Comparison of ENCODE assay signal across 12 cellular contexts in the genomic region with DNA sequence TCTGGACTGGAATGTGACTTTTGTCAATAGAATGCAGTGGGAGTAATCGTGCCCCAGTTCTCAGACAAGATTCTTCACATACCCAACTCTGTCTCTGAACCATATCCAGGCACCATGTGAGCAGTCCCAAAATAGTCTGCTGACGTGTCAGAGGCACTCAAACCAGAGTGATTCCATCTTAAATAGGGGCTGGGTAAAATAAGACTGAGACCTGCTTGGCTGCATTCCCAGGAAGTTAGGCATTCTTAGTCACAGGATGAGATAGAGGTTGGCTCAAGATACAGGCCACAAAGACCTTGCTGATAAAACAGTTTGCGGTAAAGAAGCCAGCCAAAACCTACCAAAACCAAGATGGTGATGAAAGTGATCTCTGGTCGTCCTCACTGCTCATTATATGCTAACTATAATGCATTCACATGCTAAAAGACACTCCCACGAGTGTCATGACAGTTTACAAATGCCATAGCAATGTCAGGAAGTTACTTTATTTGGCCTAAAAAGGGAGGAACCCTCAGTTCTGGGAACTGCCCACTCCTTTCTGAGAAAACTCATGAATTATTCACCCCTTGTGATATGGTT. TPM values are rescaled to one million over a fixed set of nuclear protein-coding genes. Genes with fewer than 3 reads are reported as not detected.
DNase-seq lines count a peak whose midpoint lies in the region; TF ChIP-seq lines count a peak whose summit lies in the region.
"Had no signal": no experiment of that assay in that cellular context is flagged by ENCODE, and none has a peak within 500 bp of the region (broad histone marks: within the 10 kb centered on the region; RNA-seq: fewer than 3 reads in every experiment).

No MANE protein-coding gene starts in this region.

- 78 to 85% methylated on average over 3 to 5 of the region's 5 CpGs for WGBS in endodermal cell (ENCODE audit: insufficient coverage in 1 of 2, insufficient read length in 1 of 2), 2 experiments
- no CpG with 5 or more reads among the region's 5 CpGs for WGBS in mesendoderm (ENCODE audit: extremely low coverage, insufficient coverage, low lambda C conversion rate)
- 24 to 40% (median 36%) methylated on average over 5 of the region's 5 CpGs for WGBS in stomach, 5 donors

- no peaks in the 10 kb centered on the region for H3K27me3 ChIP-seq in BE2C
- no peaks in the 10 kb centered on the region for H3K27me3 ChIP-seq in endodermal cell (ENCODE audit: control insufficient read depth, insufficient read depth, low read length, poor library complexity, severe bottlenecking)
- H3K27me3 ChIP-seq in mesendoderm (ENCODE audit: insufficient read depth, low read length, poor library complexity), result no peaks in the 10 kb centered on the region
- H3K27me3 ChIP-seq in stomach, result no peaks in the 10 kb centered on the region
- H3K27me3 ChIP-seq: pancreas had no signal

- no peak overlapping the region for H3K4ac ChIP-seq in mesendoderm (ENCODE audit: low read depth, low read length)

- no peak overlapping the region for H3K4me2 ChIP-seq in mesendoderm (ENCODE audit: low read length)

- H3K36me3 ChIP-seq in BE2C (no peaks in the 10 kb centered on the region), endodermal cell (ENCODE audit: control insufficient read depth, insufficient read depth, low read length) (no peaks in the 10 kb centered on the region), mesendoderm (ENCODE audit: control insufficient read depth, insufficient read depth, low read length) (no peaks in the 10 kb centered on the region), stomach (no peaks in the 10 kb centered on the region)
- H3K36me3 ChIP-seq: pancreas had no signal

- H3K18ac ChIP-seq in mesendoderm (ENCODE audit: low read length), result peak overlapping the region; percentile 39

- no peaks in the 10 kb centered on the region for H3K79me2 ChIP-seq in mesendoderm (ENCODE audit: control insufficient read depth, insufficient read depth, low read length)

- H3K36me3 Mint-ChIP-seq in endodermal cell (ENCODE audit: low read depth), result no peaks in the 10 kb centered on the region
- H3K36me3 Mint-ChIP-seq: activated CD8-positive, alpha-beta memory T cell treated with anti-CD3 and anti-CD28 coated beads, Interleukin-2, amount 10 ng/mL, durations not matched to agents 7 days and 5 days had no signal

- H3K4me1 Mint-ChIP-seq in endodermal cell, result peaks cover 34% of the 10 kb centered on the region
- H3K4me1 Mint-ChIP-seq: activated CD8-positive, alpha-beta memory T cell treated with anti-CD3 and anti-CD28 coated beads, Interleukin-2, amount 10 ng/mL, durations not matched to agents 7 days and 5 days had no signal

- no peak overlapping the region for H4K5ac ChIP-seq in mesendoderm (ENCODE audit: low read length)

- intact Hi-C loops in head of caudate nucleus (cut with DNase I) (no loop called here), stomach (cut with DNase I; ENCODE audit: low total_unique reads) (no loop called here)

- TF ChIP-seq CTCF in BE2C (IDR thresholded peaks at IDR 0.05; ENCODE audit: low read depth, low read length), result no peak
- no peak for TF ChIP-seq CTCF in endodermal cell (conservative IDR thresholded peaks at IDR 0.05)
- TF ChIP-seq CTCF in stomach (IDR thresholded peaks at IDR 0.05), result no peak

- no peak overlapping the region for H2BK120ac ChIP-seq in mesendoderm (ENCODE audit: low read depth, low read length)

- H3K9ac ChIP-seq in endodermal cell (ENCODE audit: extremely low read depth, low read length, poor library complexity, severe bottlenecking) (no peak overlapping the region), mesendoderm (ENCODE audit: low read length) (no peak overlapping the region)

- no peak for TF ChIP-seq EP300 in stomach (IDR thresholded peaks at IDR 0.05)

- no peak overlapping the region for H2BK15ac ChIP-seq in mesendoderm (replicated peaks; ENCODE audit: low read depth)

- H3K9me3 Mint-ChIP-seq in endodermal cell, result peaks cover 23% of the 10 kb centered on the region

- H2BK5ac ChIP-seq in mesendoderm (ENCODE audit: low read length), result no peak overlapping the region

- DNase-seq in BE2C, result peak; percentile 19
- peak; percentile 97 for DNase-seq in OCI-M1 (lab: John Stamatoyannopoulos, UW)
- DNase-seq in endodermal cell, result no peak
- peak; percentile 88 for DNase-seq in mesendoderm
- no peak for DNase-seq in iPS-NIHi11 (ENCODE audit: low spot score)
- no peak for DNase-seq in activated effector memory CD4-positive, alpha-beta T cell treated with anti-CD3 and anti-CD28 coated beads, Interleukin-2, amount 50 U/mL, for 16 hours
- DNase-seq in head of caudate nucleus, result no peak
- DNase-seq in stomach, result no peak
- DNase-seq: activated CD8-positive, alpha-beta memory T cell treated with anti-CD3 and anti-CD28 coated beads, Interleukin-2, amount 10 ng/mL, durations not matched to agents 7 days and 5 days; caudate nucleus; NCI-H1694 treated with DMSO at 0.1 percent for 48 hours had no signal

- no peak for TF ChIP-seq POLR2A in stomach (IDR thresholded peaks at IDR 0.05)

- no peak overlapping the region for H3K4me3 Mint-ChIP-seq in endodermal cell
- H3K4me3 Mint-ChIP-seq: activated CD8-positive, alpha-beta memory T cell treated with anti-CD3 and anti-CD28 coated beads, Interleukin-2, amount 10 ng/mL, durations not matched to agents 7 days and 5 days had no signal

- H3K56ac ChIP-seq in mesendoderm (ENCODE audit: low read length), result no peak overlapping the region

- H2AK5ac ChIP-seq in mesendoderm (ENCODE audit: low read length), result no peak overlapping the region

- H3K27ac ChIP-seq in endodermal cell (ENCODE audit: low read depth, low read length) (no peak overlapping the region), mesendoderm (ENCODE audit: low read depth, low read length) (no peak overlapping the region), stomach (no peak overlapping the region)
- H3K27ac ChIP-seq: pancreas had no signal

- no peak overlapping the region for H4K8ac ChIP-seq in mesendoderm (ENCODE audit: low read depth, low read length)

- H3K9me3 ChIP-seq in BE2C (no peaks in the 10 kb centered on the region; the same call in 1 of the 2 replicates), endodermal cell (ENCODE audit: control insufficient read depth, low read length) (peaks cover 30% of the 10 kb centered on the region), stomach (peaks cover 0 to 10% (median 0%) of the 10 kb centered on the region in 4 donors)
- H3K9me3 ChIP-seq: pancreas had no signal

- H3K4me3 ChIP-seq in BE2C (ENCODE audit: low read depth, low read length), result no peak overlapping the region
- peak overlapping the region; percentile 57 for H3K4me3 ChIP-seq in endodermal cell (ENCODE audit: low read length)
- H3K4me3 ChIP-seq in mesendoderm (ENCODE audit: low read length), result no peak overlapping the region
- no peak overlapping the region for H3K4me3 ChIP-seq in stomach
- H3K4me3 ChIP-seq: pancreas had no signal

- H3K79me1 ChIP-seq in mesendoderm (ENCODE audit: low read length), result no peaks in the 10 kb centered on the region

- peaks cover 4% of the 10 kb centered on the region for H3K4me1 ChIP-seq in BE2C
- peaks cover 9% of the 10 kb centered on the region for H3K4me1 ChIP-seq in endodermal cell (ENCODE audit: control insufficient read depth, insufficient read depth, low read length)
- peaks cover 2% of the 10 kb centered on the region for H3K4me1 ChIP-seq in mesendoderm (ENCODE audit: control insufficient read depth, low read depth, low read length)
- H3K4me1 ChIP-seq in stomach, result no peaks in the 10 kb centered on the region
- H3K4me1 ChIP-seq: pancreas had no signal

- no peak overlapping the region for H3K23ac ChIP-seq in mesendoderm (ENCODE audit: low read length)

- no peaks in the 10 kb centered on the region for H3K27me3 Mint-ChIP-seq in endodermal cell (ENCODE audit: insufficient read depth)

- H3K27ac Mint-ChIP-seq in endodermal cell, result no peak overlapping the region
- H3K27ac Mint-ChIP-seq: activated CD8-positive, alpha-beta memory T cell treated with anti-CD3 and anti-CD28 coated beads, Interleukin-2, amount 10 ng/mL, durations not matched to agents 7 days and 5 days had no signal

RNA-seq across cellular contexts. Expression of a gene that starts 16.9 kb away (rescaled TPM):
- 2.2 TPM for polyA plus RNA-seq in BE2C (2012; ENCODE audit: insufficient read depth, insufficient read length, low read depth)
- total RNA-seq in endodermal cell, result 10 to 100 TPM; 41.8 to 43.3 TPM
- 1.9 TPM for polyA plus RNA-seq in endodermal cell (2013, experiment 1 of 2)
- polyA plus RNA-seq in endodermal cell (2013, experiment 2 of 2), result 2.0 TPM
- polyA plus RNA-seq in mesendoderm (2013, experiment 1 of 2), result 0.04 TPM
- 0.04 TPM for polyA plus RNA-seq in mesendoderm (2013, experiment 2 of 2)
- 1 to 10 TPM in 4 of 5 donors, not detected in 1; 2.2 to 3.5 (median 2.8) TPM for total RNA-seq in stomach
- 1 to 10 TPM; 1.2 to 3.2 (median 2.3) TPM for polyA plus RNA-seq in stomach
- total RNA-seq: activated CD8-positive, alpha-beta memory T cell treated with anti-CD3 and anti-CD28 coated beads, Interleukin-2, amount 10 ng/mL, durations not matched to agents 7 days and 5 days had no signal

Comparison
In these comparisons a context has a peak if more than half of its experiments do, and no peak if none do; other contexts are left out.
1. DNase-seq: peak in BE2C (single experiment), OCI-M1 (single experiment) and mesendoderm (single experiment); none in endodermal cell (single experiment), iPS-NIHi11 (single experiment), activated effector memory CD4-positive, alpha-beta T cell treated with anti-CD3 and anti-CD28 coated beads, Interleukin-2, amount 50 U/mL, for 16 hours (single experiment), head of caudate nucleus (0 of 42) and stomach (single experiment).
2. RNA of a gene that starts 16.9 kb away (total RNA-seq): 41.8 to 43.3 TPM in endodermal cell; 2.2 to 3.5 TPM in stomach; every median in the first group is over 4 times any median in the second.